13 cellular contexts compared by ENCODE assay signal in the genomic region with DNA sequence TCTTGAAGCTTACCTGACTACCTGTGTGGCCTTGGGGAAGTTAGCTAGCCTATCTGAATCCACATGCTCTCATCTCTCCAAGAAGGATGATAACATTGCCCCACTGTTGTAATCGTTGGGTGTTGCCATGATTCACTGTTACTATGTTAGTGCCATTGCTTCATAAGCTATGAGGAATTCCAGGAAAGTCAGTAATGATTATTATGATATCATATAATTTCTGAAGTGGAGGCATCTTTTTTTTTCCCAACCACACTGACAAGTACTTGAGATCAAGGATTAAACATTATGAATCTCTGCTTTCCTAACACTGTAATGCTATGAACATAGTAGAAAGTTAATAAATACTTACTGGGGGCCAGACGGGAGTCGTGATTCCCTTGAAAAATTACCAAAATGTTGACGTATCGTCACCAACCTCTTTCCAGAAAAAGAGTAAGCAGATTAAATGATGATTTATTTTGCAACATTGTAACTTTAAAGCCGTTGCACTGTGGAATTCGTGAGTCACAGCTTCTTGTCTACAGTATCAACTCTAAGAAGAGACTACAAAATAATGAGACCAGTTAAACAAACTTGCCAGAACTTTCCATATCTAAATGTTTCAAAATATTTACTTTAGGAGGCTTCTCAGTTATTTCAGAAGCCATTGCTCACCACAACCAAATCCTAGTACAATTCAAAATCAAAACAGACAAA.
DNase-seq lines count a peak whose midpoint lies in the region; ATAC-seq and TF ChIP-seq lines count a peak whose summit lies in the region.
"Had no signal": no experiment of that assay in that cellular context is flagged by ENCODE, and none has a peak within 500 bp of the region (broad histone marks: within the 10 kb centered on the region; RNA-seq: fewer than 3 reads in every experiment).

No MANE protein-coding gene starts in this region.

- peak; percentile 42 for ATAC-seq in mucosa of descending colon
- no peak for ATAC-seq in GM18867 (IDR thresholded peaks at IDR 0.05; ENCODE audit: unreplicated experiment)
- no peak for ATAC-seq in HG02623 (IDR thresholded peaks at IDR 0.05; ENCODE audit: unreplicated experiment)

- H3K9ac ChIP-seq in Karpas-422 (ENCODE audit: low read length), result no peak overlapping the region

- H3K9me2 ChIP-seq in Karpas-422 (replicated peaks; ENCODE audit: insufficient read depth, low read length), result no peaks in the 10 kb centered on the region

- TF ChIP-seq CTCF in mucosa of descending colon (IDR thresholded peaks at IDR 0.05), result no peak

- peak overlapping the region; percentile 3 for H2AFZ ChIP-seq in ACC112 (ENCODE audit: low read length, unreplicated experiment)
- H2AFZ ChIP-seq in Karpas-422 (ENCODE audit: low read length), result no peak overlapping the region

- no peaks in the 10 kb centered on the region for H3K27me3 ChIP-seq in ACC112 (ENCODE audit: insufficient read depth, low read length)
- no peaks in the 10 kb centered on the region for H3K27me3 ChIP-seq in Karpas-422 (ENCODE audit: low read length)
- H3K27me3 ChIP-seq: gastrocnemius medialis had no signal

- DNase-seq in RPMI7951 (ENCODE audit: low read depth) (peak; percentile 18), fibroblast of peridontal ligament (ENCODE audit: extremely low read depth) (peak; percentile 54), mucosa of descending colon (peak in 1 of 3 donors; percentile 9), Karpas-422 (no peak), germinal center (ENCODE audit: low spot score) (no peak)
- DNase-seq: activated B cell treated with CpG ODN at 0.5 μM for 24 hours; activated T-cell treated with anti-CD3 and anti-CD28 coated beads, Interleukin-2, amount 50 U/mL, for 24 hours; gastrocnemius medialis; NCI-H446 treated with DMSO at 0.1 percent for 48 hours; substantia nigra had no signal

- peak overlapping the region; percentile 31 for H3K4me3 ChIP-seq in ACC112 (ENCODE audit: low read depth, low read length)
- no peak overlapping the region for H3K4me3 ChIP-seq in mucosa of descending colon
- H3K4me3 ChIP-seq in Karpas-422 (ENCODE audit: low read length), result no peak overlapping the region
- H3K4me3 ChIP-seq: gastrocnemius medialis had no signal

- H3K79me2 ChIP-seq in ACC112 (ENCODE audit: control insufficient read depth, insufficient read depth, low read length, unreplicated experiment), result no peaks in the 10 kb centered on the region
- H3K79me2 ChIP-seq in Karpas-422 (ENCODE audit: low read length), result no peaks in the 10 kb centered on the region

- no peak overlapping the region for H3K4me2 ChIP-seq in Karpas-422 (ENCODE audit: low read depth, low read length, poor library complexity, severe bottlenecking)

- H4K20me1 ChIP-seq in Karpas-422 (ENCODE audit: insufficient read depth, low read depth, low read length), result no peaks in the 10 kb centered on the region

- H3K36me3 ChIP-seq in ACC112 (ENCODE audit: insufficient read depth, low read length) (no peaks in the 10 kb centered on the region), mucosa of descending colon (ENCODE audit: low read depth) (no peaks in the 10 kb centered on the region), Karpas-422 (ENCODE audit: insufficient read depth, low read length) (no peaks in the 10 kb centered on the region)
- H3K36me3 ChIP-seq: gastrocnemius medialis had no signal

- H3K27ac ChIP-seq in ACC112 (ENCODE audit: low read depth, low read length) (peak overlapping the region; percentile 94), Karpas-422 (ENCODE audit: low read length) (no peak overlapping the region)
- H3K27ac ChIP-seq: gastrocnemius medialis had no signal

- H3K4me1 ChIP-seq in ACC112 (ENCODE audit: control insufficient read depth, insufficient read depth, low read length, unreplicated experiment) (peaks cover 33% of the 10 kb centered on the region), mucosa of descending colon (ENCODE audit: low read depth) (no peaks in the 10 kb centered on the region), Karpas-422 (ENCODE audit: low read length) (no peaks in the 10 kb centered on the region)
- H3K4me1 ChIP-seq: gastrocnemius medialis had no signal

- H3K9me3 ChIP-seq in mucosa of descending colon, result no peaks in the 10 kb centered on the region
- H3K9me3 ChIP-seq in Karpas-422 (ENCODE audit: low read length), result no peaks in the 10 kb centered on the region
- H3K9me3 ChIP-seq: gastrocnemius medialis had no signal

- intact Hi-C loops in mucosa of descending colon (cut with DNase I, micrococcal nuclease), result no loop called here

Comparison
In these comparisons a context has a peak if more than half of its experiments do, and no peak if none do; other contexts are left out.
1. DNase-seq: peak in RPMI7951 (single experiment) and fibroblast of peridontal ligament (single experiment); none in Karpas-422 (single experiment) and germinal center (single experiment).